1 cellular context compared by ENCODE assay signal in the genomic region with DNA sequence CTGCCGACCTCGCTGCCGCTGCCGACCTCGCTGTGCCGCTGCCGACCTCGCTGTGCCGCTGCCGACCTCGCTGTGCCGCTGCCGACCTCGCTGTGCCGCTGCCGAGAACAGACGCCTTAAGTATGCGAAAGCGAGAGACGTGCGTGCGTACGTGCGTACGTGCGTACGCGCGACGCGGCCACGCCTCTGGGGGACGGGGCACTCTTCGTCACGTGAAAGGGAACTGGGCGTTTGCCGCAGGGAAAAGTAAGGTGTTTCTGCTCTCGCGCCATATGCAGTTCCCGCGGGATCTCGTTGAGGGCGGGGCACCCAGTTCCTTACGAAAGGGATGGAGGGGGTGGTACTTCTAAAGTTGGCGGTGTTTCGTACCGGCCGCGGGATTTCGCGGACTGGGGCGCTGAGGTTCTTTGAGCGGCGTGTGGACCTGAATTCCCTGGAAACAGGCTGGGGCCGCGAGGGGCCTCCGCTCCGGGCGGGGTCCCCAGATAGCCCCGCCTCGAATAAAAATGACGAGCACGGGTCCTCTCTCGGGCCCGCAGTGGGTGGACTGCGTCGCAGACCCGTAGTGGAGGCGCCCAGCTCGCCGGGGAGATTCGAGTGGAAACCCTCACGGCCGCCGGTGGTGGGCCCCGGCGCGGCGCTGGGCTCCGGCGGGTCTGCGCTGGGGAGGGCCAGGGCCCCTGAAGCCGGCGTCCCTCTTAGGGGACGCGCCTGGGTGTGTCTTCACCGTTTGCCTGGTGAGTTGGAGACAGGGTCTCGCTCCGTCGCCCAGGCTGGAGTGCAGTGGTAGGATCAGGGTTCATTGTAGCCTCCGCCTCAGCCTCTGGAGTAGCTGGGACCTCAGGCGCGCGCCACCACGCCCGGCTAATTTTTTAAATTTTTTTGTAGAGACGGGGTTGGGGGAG.
TF ChIP-seq lines count a peak whose summit lies in the region.

A gene (minus strand): TSS at position 94 of the 905 bp plus-strand sequence. CDS start 167 bp downstream, outside the sequence.

TF ChIP-seq in HepG2, 621 proteins besides CTCF, POLR2A, EP300 and RAD21 (continued from another document and continues in another):
- TF ChIP-seq, protein P1, sequence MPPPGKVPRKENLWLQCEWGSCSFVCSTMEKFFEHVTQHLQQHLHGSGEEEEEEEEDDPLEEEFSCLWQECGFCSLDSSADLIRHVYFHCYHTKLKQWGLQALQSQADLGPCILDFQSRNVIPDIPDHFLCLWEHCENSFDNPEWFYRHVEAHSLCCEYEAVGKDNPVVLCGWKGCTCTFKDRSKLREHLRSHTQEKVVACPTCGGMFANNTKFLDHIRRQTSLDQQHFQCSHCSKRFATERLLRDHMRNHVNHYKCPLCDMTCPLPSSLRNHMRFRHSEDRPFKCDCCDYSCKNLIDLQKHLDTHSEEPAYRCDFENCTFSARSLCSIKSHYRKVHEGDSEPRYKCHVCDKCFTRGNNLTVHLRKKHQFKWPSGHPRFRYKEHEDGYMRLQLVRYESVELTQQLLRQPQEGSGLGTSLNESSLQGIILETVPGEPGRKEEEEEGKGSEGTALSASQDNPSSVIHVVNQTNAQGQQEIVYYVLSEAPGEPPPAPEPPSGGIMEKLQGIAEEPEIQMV (CRISPR knock-in tag; IDR thresholded peaks at IDR 0.05; ENCODE audit: low read depth), result peak; percentile 91
- TF ChIP-seq NFRKB (IDR thresholded peaks at IDR 0.05) (no peak), MEF2D (CRISPR knock-in tag; IDR thresholded peaks at IDR 0.05) (peak; percentile 88), NFE2 (CRISPR knock-in tag; IDR thresholded peaks at IDR 0.05) (no peak), DMAP1 (CRISPR knock-in tag; IDR thresholded peaks at IDR 0.05) (peak; percentile 92), ZNF850 (CRISPR knock-in tag; conservative IDR thresholded peaks at IDR 0.05) (peak; percentile 40; the same call in 1 of the 2 replicates), POLR2AphosphoS5 (IDR thresholded peaks at IDR 0.05; ENCODE audit: low read depth, low read length) (peak; percentile 67), ZC3H13 (CRISPR knock-in tag; IDR thresholded peaks at IDR 0.05) (peak; percentile 66; the same call in 1 of the 2 replicates), FOXJ3 (CRISPR knock-in tag; IDR thresholded peaks at IDR 0.05; ENCODE audit: borderline replicate concordance) (peak; percentile 64; the same call in 1 of the 2 replicates), REL (CRISPR knock-in tag; conservative IDR thresholded peaks at IDR 0.05) (no peak), TGIF2 (CRISPR knock-in tag; IDR thresholded peaks at IDR 0.05) (no peak; the same call in 1 of the 2 replicates), ZNF510 (CRISPR knock-in tag; IDR thresholded peaks at IDR 0.05; ENCODE audit: low read depth) (peak; percentile 93; the same call in 1 of the 2 replicates), ZNF790 (CRISPR knock-in tag; IDR thresholded peaks at IDR 0.05; ENCODE audit: borderline replicate concordance) (peak; percentile 98; the same call in 1 of the 2 replicates), SIN3A (IDR thresholded peaks at IDR 0.05; ENCODE audit: borderline replicate concordance, low read depth, low read length) (0 out of 2 replicates have a peak, but pooled peaks have one; percentile 73), ZNF607 (CRISPR knock-in tag; IDR thresholded peaks at IDR 0.05; ENCODE audit: borderline replicate concordance) (peak; percentile 49; the same call in 1 of the 2 replicates), ZBTB7B (CRISPR knock-in tag; IDR thresholded peaks at IDR 0.05) (no peak; the same call in 1 of the 2 replicates), ZNF883 (CRISPR knock-in tag; IDR thresholded peaks at IDR 0.05; ENCODE audit: not compliant biosample characterization) (peak; percentile 71), MTA1 (CRISPR knock-in tag; IDR thresholded peaks at IDR 0.05; ENCODE audit: borderline replicate concordance) (peak; percentile 75; the same call in 1 of the 2 replicates), ZNF33A (CRISPR knock-in tag; IDR thresholded peaks at IDR 0.05; ENCODE audit: borderline replicate concordance) (no peak), NFE2L2 (IDR thresholded peaks at IDR 0.05; ENCODE audit: low read length) (0 out of 2 replicates have a peak, but pooled peaks have one; percentile 6), RELA (CRISPR knock-in tag; IDR thresholded peaks at IDR 0.05) (peak; percentile 64; the same call in 1 of the 2 replicates), ZFP36L2 (CRISPR knock-in tag; IDR thresholded peaks at IDR 0.05) (peak; percentile 43; the same call in 1 of the 2 replicates), NR1H2 (CRISPR knock-in tag; IDR thresholded peaks at IDR 0.05; ENCODE audit: borderline replicate concordance, low read depth) (no peak), CEBPB (IDR thresholded peaks at IDR 0.05; ENCODE audit: borderline replicate concordance, low read depth, low read length) (peak; percentile 56; the same call in 1 of the 2 replicates), ZNF557 (CRISPR knock-in tag; IDR thresholded peaks at IDR 0.05) (no peak; the same call in 1 of the 2 replicates), ZNF570 (CRISPR knock-in tag; IDR thresholded peaks at IDR 0.05; ENCODE audit: borderline replicate concordance) (no peak; the same call in 1 of the 2 replicates), KDM1A (CRISPR knock-in tag; IDR thresholded peaks at IDR 0.05) (peak; percentile 45; the same call in 1 of the 2 replicates), REPIN1 (CRISPR knock-in tag; IDR thresholded peaks at IDR 0.05; ENCODE audit: borderline replicate concordance, low read depth) (peak; percentile 98), NKX3-1 (CRISPR knock-in tag; IDR thresholded peaks at IDR 0.05) (peak; percentile 76; the same call in 1 of the 2 replicates), ISX (CRISPR knock-in tag; conservative IDR thresholded peaks at IDR 0.05) (no peak; the same call in none of the 2 replicates)
- TF ChIP-seq, protein P2, sequence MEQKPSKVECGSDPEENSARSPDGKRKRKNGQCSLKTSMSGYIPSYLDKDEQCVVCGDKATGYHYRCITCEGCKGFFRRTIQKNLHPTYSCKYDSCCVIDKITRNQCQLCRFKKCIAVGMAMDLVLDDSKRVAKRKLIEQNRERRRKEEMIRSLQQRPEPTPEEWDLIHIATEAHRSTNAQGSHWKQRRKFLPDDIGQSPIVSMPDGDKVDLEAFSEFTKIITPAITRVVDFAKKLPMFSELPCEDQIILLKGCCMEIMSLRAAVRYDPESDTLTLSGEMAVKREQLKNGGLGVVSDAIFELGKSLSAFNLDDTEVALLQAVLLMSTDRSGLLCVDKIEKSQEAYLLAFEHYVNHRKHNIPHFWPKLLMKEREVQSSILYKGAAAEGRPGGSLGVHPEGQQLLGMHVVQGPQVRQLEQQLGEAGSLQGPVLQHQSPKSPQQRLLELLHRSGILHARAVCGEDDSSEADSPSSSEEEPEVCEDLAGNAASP (CRISPR knock-in tag; IDR thresholded peaks at IDR 0.05; ENCODE audit: borderline replicate concordance), result peak; percentile 39; the same call in 1 of the 2 replicates
- TF ChIP-seq, protein P3, sequence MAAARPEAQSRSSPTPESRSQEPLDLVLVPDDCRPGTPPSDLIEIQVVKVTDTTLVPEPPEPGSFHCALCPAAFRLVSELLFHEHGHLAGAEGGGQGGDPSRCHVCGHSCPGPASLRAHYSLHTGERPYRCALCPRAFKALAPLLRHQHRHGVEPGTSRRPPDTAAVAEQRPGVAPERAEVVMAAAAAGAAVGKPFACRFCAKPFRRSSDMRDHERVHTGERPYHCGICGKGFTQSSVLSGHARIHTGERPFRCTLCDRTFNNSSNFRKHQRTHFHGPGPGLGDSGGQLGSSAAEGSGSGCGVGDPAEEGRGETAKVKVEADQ (CRISPR knock-in tag; IDR thresholded peaks at IDR 0.05; ENCODE audit: borderline replicate concordance), result peak; percentile 74; the same call in 1 of the 2 replicates
- TF ChIP-seq, protein P4, sequence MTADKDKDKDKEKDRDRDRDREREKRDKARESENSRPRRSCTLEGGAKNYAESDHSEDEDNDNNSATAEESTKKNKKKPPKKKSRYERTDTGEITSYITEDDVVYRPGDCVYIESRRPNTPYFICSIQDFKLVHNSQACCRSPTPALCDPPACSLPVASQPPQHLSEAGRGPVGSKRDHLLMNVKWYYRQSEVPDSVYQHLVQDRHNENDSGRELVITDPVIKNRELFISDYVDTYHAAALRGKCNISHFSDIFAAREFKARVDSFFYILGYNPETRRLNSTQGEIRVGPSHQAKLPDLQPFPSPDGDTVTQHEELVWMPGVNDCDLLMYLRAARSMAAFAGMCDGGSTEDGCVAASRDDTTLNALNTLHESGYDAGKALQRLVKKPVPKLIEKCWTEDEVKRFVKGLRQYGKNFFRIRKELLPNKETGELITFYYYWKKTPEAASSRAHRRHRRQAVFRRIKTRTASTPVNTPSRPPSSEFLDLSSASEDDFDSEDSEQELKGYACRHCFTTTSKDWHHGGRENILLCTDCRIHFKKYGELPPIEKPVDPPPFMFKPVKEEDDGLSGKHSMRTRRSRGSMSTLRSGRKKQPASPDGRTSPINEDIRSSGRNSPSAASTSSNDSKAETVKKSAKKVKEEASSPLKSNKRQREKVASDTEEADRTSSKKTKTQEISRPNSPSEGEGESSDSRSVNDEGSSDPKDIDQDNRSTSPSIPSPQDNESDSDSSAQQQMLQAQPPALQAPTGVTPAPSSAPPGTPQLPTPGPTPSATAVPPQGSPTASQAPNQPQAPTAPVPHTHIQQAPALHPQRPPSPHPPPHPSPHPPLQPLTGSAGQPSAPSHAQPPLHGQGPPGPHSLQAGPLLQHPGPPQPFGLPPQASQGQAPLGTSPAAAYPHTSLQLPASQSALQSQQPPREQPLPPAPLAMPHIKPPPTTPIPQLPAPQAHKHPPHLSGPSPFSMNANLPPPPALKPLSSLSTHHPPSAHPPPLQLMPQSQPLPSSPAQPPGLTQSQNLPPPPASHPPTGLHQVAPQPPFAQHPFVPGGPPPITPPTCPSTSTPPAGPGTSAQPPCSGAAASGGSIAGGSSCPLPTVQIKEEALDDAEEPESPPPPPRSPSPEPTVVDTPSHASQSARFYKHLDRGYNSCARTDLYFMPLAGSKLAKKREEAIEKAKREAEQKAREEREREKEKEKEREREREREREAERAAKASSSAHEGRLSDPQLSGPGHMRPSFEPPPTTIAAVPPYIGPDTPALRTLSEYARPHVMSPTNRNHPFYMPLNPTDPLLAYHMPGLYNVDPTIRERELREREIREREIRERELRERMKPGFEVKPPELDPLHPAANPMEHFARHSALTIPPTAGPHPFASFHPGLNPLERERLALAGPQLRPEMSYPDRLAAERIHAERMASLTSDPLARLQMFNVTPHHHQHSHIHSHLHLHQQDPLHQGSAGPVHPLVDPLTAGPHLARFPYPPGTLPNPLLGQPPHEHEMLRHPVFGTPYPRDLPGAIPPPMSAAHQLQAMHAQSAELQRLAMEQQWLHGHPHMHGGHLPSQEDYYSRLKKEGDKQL (CRISPR knock-in tag; IDR thresholded peaks at IDR 0.05; ENCODE audit: low read depth), result peak; percentile 39; the same call in 1 of the 2 replicates
- TF ChIP-seq, protein P5, sequence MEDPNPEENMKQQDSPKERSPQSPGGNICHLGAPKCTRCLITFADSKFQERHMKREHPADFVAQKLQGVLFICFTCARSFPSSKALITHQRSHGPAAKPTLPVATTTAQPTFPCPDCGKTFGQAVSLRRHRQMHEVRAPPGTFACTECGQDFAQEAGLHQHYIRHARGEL (CRISPR knock-in tag; IDR thresholded peaks at IDR 0.05), result no peak
- TF ChIP-seq, protein P6, sequence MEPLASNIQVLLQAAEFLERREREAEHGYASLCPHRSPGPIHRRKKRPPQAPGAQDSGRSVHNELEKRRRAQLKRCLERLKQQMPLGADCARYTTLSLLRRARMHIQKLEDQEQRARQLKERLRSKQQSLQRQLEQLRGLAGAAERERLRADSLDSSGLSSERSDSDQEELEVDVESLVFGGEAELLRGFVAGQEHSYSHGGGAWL (CRISPR knock-in tag; IDR thresholded peaks at IDR 0.05), result no peak; the same call in 1 of the 2 replicates
- TF ChIP-seq, protein P7, sequence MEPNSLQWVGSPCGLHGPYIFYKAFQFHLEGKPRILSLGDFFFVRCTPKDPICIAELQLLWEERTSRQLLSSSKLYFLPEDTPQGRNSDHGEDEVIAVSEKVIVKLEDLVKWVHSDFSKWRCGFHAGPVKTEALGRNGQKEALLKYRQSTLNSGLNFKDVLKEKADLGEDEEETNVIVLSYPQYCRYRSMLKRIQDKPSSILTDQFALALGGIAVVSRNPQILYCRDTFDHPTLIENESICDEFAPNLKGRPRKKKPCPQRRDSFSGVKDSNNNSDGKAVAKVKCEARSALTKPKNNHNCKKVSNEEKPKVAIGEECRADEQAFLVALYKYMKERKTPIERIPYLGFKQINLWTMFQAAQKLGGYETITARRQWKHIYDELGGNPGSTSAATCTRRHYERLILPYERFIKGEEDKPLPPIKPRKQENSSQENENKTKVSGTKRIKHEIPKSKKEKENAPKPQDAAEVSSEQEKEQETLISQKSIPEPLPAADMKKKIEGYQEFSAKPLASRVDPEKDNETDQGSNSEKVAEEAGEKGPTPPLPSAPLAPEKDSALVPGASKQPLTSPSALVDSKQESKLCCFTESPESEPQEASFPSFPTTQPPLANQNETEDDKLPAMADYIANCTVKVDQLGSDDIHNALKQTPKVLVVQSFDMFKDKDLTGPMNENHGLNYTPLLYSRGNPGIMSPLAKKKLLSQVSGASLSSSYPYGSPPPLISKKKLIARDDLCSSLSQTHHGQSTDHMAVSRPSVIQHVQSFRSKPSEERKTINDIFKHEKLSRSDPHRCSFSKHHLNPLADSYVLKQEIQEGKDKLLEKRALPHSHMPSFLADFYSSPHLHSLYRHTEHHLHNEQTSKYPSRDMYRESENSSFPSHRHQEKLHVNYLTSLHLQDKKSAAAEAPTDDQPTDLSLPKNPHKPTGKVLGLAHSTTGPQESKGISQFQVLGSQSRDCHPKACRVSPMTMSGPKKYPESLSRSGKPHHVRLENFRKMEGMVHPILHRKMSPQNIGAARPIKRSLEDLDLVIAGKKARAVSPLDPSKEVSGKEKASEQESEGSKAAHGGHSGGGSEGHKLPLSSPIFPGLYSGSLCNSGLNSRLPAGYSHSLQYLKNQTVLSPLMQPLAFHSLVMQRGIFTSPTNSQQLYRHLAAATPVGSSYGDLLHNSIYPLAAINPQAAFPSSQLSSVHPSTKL (CRISPR knock-in tag; IDR thresholded peaks at IDR 0.05), result peak; percentile 57
- TF ChIP-seq, protein P8, sequence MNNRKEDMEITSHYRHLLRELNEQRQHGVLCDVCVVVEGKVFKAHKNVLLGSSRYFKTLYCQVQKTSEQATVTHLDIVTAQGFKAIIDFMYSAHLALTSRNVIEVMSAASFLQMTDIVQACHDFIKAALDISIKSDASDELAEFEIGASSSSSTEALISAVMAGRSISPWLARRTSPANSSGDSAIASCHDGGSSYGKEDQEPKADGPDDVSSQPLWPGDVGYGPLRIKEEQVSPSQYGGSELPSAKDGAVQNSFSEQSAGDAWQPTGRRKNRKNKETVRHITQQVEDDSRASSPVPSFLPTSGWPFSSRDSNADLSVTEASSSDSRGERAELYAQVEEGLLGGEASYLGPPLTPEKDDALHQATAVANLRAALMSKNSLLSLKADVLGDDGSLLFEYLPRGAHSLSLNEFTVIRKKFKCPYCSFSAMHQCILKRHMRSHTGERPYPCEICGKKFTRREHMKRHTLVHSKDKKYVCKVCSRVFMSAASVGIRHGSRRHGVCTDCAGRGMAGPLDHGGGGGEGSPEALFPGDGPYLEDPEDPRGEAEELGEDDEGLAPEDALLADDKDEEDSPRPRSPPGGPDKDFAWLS (CRISPR knock-in tag; IDR thresholded peaks at IDR 0.05; ENCODE audit: borderline replicate concordance), result no peak
- TF ChIP-seq, protein P9, sequence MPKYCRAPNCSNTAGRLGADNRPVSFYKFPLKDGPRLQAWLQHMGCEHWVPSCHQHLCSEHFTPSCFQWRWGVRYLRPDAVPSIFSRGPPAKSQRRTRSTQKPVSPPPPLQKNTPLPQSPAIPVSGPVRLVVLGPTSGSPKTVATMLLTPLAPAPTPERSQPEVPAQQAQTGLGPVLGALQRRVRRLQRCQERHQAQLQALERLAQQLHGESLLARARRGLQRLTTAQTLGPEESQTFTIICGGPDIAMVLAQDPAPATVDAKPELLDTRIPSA (CRISPR knock-in tag; IDR thresholded peaks at IDR 0.05; ENCODE audit: borderline replicate concordance), result no peak
